ENCODE assay signal across 2 cellular contexts in the genomic region with DNA sequence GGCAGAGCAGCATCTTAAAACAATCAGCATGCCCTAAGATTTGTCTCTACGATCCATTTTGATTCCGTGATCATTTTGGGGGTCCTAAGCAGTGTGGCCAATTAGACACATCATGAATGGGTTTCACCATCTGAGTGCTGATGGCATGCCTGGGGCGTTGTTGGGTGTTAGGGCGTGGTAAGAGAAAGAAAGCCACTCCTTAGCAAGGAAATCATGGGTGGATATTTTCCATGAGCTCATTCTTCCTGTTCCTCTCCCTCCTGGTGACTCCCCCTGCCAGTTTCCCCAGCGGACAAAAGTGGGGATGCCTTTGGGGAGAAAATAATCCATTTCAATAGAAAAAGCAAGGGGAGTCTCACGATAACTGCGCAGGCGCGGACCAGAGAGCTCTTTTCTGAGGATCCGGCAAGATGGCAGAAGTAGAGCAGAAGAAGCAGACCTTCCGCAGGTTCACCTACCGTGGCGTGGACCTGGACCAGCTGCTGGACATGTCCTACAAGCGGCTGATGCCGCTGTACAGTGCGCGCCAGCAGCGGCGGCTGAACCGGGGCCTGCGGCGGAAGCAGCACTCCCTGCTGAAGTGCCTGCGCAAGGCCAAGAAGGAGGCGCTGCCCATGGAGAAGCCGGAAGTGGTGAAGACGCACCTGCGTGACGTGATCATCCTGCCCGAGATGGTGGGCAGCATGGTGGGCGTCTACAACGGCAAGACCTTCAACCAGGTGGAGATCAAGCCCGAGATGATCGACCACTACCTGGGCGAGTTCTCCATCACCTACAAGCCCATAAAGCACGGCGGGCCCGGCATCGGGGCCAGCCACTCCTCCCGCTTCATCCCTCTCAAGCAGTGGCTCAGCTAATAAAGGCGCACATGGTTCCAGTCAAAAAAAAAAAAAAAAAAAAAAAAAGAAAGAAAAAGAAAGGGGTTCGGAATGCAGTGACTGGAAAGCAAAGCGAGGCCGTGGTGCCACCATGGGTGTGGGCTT.
TF ChIP-seq lines count a peak whose summit lies in the region.

No MANE protein-coding gene starts in this region.

TF ChIP-seq in IMR-90, 13 proteins besides CTCF, POLR2A, EP300 and RAD21:
- TF ChIP-seq SMC3 (IDR thresholded peaks at IDR 0.05; ENCODE audit: low read depth, low read length) (no peak), CHD1 (IDR thresholded peaks at IDR 0.05; ENCODE audit: low read depth, low read length) (no peak), MAZ (IDR thresholded peaks at IDR 0.05; ENCODE audit: borderline replicate concordance, low read depth, low read length) (no peak), CEBPB (IDR thresholded peaks at IDR 0.05; ENCODE audit: low read depth, low read length) (no peak)
- TF ChIP-seq, protein P1, sequence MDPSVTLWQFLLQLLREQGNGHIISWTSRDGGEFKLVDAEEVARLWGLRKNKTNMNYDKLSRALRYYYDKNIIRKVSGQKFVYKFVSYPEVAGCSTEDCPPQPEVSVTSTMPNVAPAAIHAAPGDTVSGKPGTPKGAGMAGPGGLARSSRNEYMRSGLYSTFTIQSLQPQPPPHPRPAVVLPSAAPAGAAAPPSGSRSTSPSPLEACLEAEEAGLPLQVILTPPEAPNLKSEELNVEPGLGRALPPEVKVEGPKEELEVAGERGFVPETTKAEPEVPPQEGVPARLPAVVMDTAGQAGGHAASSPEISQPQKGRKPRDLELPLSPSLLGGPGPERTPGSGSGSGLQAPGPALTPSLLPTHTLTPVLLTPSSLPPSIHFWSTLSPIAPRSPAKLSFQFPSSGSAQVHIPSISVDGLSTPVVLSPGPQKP (IDR thresholded peaks at IDR 0.05; ENCODE audit: borderline replicate concordance, low read depth, low read length), result no peak

TF ChIP-seq in HepG2, 621 proteins besides CTCF, POLR2A, EP300 and RAD21:
- TF ChIP-seq, protein P2, sequence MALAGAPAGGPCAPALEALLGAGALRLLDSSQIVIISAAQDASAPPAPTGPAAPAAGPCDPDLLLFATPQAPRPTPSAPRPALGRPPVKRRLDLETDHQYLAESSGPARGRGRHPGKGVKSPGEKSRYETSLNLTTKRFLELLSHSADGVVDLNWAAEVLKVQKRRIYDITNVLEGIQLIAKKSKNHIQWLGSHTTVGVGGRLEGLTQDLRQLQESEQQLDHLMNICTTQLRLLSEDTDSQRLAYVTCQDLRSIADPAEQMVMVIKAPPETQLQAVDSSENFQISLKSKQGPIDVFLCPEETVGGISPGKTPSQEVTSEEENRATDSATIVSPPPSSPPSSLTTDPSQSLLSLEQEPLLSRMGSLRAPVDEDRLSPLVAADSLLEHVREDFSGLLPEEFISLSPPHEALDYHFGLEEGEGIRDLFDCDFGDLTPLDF (CRISPR knock-in tag; IDR thresholded peaks at IDR 0.05), result no peak
- TF ChIP-seq, protein P3, sequence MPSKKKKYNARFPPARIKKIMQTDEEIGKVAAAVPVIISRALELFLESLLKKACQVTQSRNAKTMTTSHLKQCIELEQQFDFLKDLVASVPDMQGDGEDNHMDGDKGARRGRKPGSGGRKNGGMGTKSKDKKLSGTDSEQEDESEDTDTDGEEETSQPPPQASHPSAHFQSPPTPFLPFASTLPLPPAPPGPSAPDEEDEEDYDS (CRISPR knock-in tag; IDR thresholded peaks at IDR 0.05), result no peak
- TF ChIP-seq ZFYVE20 (CRISPR knock-in tag; IDR thresholded peaks at IDR 0.05; ENCODE audit: borderline replicate concordance, low read depth), result no peak
- TF ChIP-seq, protein P4, sequence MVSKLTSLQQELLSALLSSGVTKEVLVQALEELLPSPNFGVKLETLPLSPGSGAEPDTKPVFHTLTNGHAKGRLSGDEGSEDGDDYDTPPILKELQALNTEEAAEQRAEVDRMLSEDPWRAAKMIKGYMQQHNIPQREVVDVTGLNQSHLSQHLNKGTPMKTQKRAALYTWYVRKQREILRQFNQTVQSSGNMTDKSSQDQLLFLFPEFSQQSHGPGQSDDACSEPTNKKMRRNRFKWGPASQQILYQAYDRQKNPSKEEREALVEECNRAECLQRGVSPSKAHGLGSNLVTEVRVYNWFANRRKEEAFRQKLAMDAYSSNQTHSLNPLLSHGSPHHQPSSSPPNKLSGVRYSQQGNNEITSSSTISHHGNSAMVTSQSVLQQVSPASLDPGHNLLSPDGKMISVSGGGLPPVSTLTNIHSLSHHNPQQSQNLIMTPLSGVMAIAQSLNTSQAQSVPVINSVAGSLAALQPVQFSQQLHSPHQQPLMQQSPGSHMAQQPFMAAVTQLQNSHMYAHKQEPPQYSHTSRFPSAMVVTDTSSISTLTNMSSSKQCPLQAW (CRISPR knock-in tag; IDR thresholded peaks at IDR 0.05), result no peak
- TF ChIP-seq SOX5 (CRISPR knock-in tag; IDR thresholded peaks at IDR 0.05; ENCODE audit: borderline replicate concordance), result no peak
- TF ChIP-seq ZNF615 (CRISPR knock-in tag; IDR thresholded peaks at IDR 0.05; ENCODE audit: borderline replicate concordance), result no peak
- TF ChIP-seq SP2 (CRISPR knock-in tag; IDR thresholded peaks at IDR 0.05), result no peak
